Comparison of ENCODE assay signal across 1 cellular context in the genomic region with DNA sequence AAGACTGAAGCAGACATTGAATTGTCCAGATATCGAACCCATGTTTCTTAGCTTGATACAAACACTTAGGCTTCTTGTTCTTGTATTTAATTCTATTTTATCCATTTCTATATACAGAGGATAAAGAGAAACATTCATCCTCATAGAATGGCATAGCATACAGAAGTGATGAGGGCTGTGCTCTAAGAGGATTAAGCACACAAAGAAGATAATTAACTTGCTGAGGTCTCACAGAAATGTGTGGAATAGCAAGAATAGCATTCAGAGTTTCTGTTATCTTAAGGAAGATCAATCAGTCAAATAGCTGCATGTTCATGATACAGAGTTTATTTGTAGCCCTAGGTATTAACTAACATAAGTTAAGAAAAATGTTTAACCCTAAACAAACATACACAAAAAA.
TF ChIP-seq lines count a peak whose summit lies in the region.

No MANE protein-coding gene starts in this region.

TF ChIP-seq in A549, 52 proteins besides CTCF, POLR2A, EP300 and RAD21:
- TF ChIP-seq RFX5 (IDR thresholded peaks at IDR 0.05) (no peak), NFE2L2 (conservative IDR thresholded peaks at IDR 0.05; ENCODE audit: low read length) (no peak), ZSCAN20 (CRISPR knock-in tag; IDR thresholded peaks at IDR 0.05) (no peak), HOXB5 (CRISPR knock-in tag; IDR thresholded peaks at IDR 0.05) (no peak), FOXS1 (CRISPR knock-in tag; IDR thresholded peaks at IDR 0.05) (no peak), ZFP36 (IDR thresholded peaks at IDR 0.05; ENCODE audit: borderline replicate concordance, partially characterized antibody) (no peak), KDM1A (IDR thresholded peaks at IDR 0.05; ENCODE audit: low read depth) (no peak), RNF2 (IDR thresholded peaks at IDR 0.05; ENCODE audit: borderline replicate concordance, low read depth) (no peak), CBX2 (IDR thresholded peaks at IDR 0.05; ENCODE audit: borderline replicate concordance, low read depth) (no peak), TP53 (CRISPR knock-in tag; IDR thresholded peaks at IDR 0.05) (no peak), BHLHE40 (IDR thresholded peaks at IDR 0.05; ENCODE audit: low read depth, low read length) (no peak), CEBPB (IDR thresholded peaks at IDR 0.05) (no peak), PHF8 (IDR thresholded peaks at IDR 0.05; ENCODE audit: borderline replicate concordance, low read depth) (no peak), KDM5A (IDR thresholded peaks at IDR 0.05) (no peak), RCOR1 (IDR thresholded peaks at IDR 0.05; ENCODE audit: low read depth, low read length) (no peak)
- TF ChIP-seq, protein P1, sequence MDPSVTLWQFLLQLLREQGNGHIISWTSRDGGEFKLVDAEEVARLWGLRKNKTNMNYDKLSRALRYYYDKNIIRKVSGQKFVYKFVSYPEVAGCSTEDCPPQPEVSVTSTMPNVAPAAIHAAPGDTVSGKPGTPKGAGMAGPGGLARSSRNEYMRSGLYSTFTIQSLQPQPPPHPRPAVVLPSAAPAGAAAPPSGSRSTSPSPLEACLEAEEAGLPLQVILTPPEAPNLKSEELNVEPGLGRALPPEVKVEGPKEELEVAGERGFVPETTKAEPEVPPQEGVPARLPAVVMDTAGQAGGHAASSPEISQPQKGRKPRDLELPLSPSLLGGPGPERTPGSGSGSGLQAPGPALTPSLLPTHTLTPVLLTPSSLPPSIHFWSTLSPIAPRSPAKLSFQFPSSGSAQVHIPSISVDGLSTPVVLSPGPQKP (IDR thresholded peaks at IDR 0.05; ENCODE audit: low read depth, low read length), result no peak
